ENCODE assay signal across 8 cellular contexts in the genomic region with DNA sequence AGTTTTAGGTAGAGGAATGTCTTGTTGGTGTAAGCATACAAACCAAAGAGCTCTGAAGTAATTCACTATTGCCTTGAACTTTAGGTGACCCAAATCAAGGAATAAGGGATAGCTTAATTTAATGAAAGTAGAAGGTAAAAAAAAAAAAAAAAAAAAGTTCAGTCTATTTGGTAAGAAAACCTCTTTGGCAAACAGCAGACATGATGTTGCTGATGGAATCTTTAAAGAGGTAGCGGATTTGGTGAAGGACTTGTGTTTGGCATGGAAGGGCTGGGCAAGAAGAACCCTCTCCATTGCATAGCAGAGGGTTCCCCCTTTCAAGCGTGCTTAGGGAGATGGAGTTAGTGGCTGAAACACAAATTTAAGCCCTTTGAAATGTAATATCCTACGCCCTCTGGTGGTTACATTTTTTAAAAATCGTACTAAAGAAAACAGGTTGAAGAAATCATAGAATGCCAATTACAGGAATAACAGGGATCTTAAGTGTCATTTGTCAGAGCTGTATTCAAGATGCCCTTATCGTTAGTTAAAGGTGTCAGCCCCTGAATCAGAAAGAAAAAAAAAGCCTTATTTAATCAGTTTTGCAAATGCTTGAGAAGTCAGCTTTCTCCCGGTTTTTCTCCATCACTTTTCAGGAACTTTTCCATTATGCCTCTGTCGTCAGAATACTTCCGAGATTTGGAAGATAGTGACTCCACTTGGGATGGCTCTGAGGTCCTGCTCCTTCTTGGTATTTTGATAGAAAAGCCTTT.
DNase-seq lines count a peak whose midpoint lies in the region; ATAC-seq and TF ChIP-seq lines count a peak whose summit lies in the region.

No MANE protein-coding gene starts in this region.

- H3K4me1 ChIP-seq in GM23248 (ENCODE audit: insufficient read depth): no peaks in the 10 kb centered on the region

- H3K27ac ChIP-seq in GM23248: no peak overlapping the region

- H3K9me2 ChIP-seq in GM23248 (ENCODE audit: insufficient read depth): no peaks in the 10 kb centered on the region

- H3K9me3 ChIP-seq in GM23248 (ENCODE audit: low read depth): no peaks in the 10 kb centered on the region

- H3K4me2 ChIP-seq in GM23248 (ENCODE audit: unreplicated experiment): no peak overlapping the region

- H3K27me3 ChIP-seq in GM23248 (replicated peaks; ENCODE audit: insufficient read depth): no peaks in the 10 kb centered on the region

- no peaks in the 10 kb centered on the region for H3K36me3 ChIP-seq in GM23248 (ENCODE audit: low read depth)

- H4K20me1 ChIP-seq in GM23248 (ENCODE audit: insufficient read depth): no peaks in the 10 kb centered on the region

- no peaks in the 10 kb centered on the region for H3K79me2 ChIP-seq in GM23248 (ENCODE audit: insufficient read depth)

- H3K4me3 ChIP-seq in GM23248: no peak overlapping the region
- no peak overlapping the region for H3K4me3 ChIP-seq in astrocyte of the cerebellum (ENCODE audit: low read depth, low read length)

- ATAC-seq in GM18867 (IDR thresholded peaks at IDR 0.05; ENCODE audit: unreplicated experiment) (no peak), GM19397 (IDR thresholded peaks at IDR 0.05; ENCODE audit: unreplicated experiment) (no peak)

- in situ Hi-C loops in GM23248 (cut with MboI): loop anchor here (25.0 kb wide), 1 partner anchor 1015 kb away; no protein-coding TSS in a partner anchor
- in situ Hi-C loops in astrocyte of the cerebellum (cut with HindIII; ENCODE audit: low sequenced_read_pairs): no loop called here

- TF ChIP-seq CTCF in astrocyte of the cerebellum (IDR thresholded peaks at IDR 0.05; ENCODE audit: low read depth, low read length, missing control alignments): peak; percentile 24

- H2AFZ ChIP-seq in GM23248: peak overlapping the region; percentile 17; the same call in 1 of the 2 replicates

- H3K9ac ChIP-seq in GM23248: no peak overlapping the region

- no peaks in the 10 kb centered on the region for H3F3A ChIP-seq in GM23248 (ENCODE audit: insufficient read depth)

- 7 to 8% methylated on average over 8 of the region's 8 CpGs for WGBS in GM23248 (ENCODE audit: low coverage in 1 of 2, low lambda C conversion rate in 2 of 2, missing lambda C conversion rate in 2 of 2), 2 experiments

- DNase-seq in AG08396 (ENCODE audit: low spot score) (peak; percentile 50), GM23248 (peak; percentile 58), NCI-H446 (lab: John Stamatoyannopoulos, UW) (peak; percentile 40 to 75), astrocyte of the cerebellum (ENCODE audit: low read depth) (peak; percentile 55), iPS DF 4.7 (ENCODE audit: extremely low read depth, low spot score) (peak; percentile 33), stromal cell of bone marrow (ENCODE audit: low read depth) (peak; percentile 18)
